Comparison of ENCODE assay signal across 8 cellular contexts in genomic region chr14:29566194-29566593, GRCh38.
"Had no signal": no experiment of that assay in that cellular context is flagged by ENCODE, and none has a peak within 500 bp of the region (broad histone marks: within the 10 kb centered on the region; RNA-seq: fewer than 3 reads in every experiment).

No MANE protein-coding gene starts in this region.

- ATAC-seq: GM12878 had no signal

- FAIRE-seq: G401.6, GM12878, GM12891, GM12892, GM18507, GM19239 had no signal

- DNase-seq: GDM1, GF-D8 had no signal

- H3K4me3 ChIP-seq: GM12878 had no signal
